36 cellular contexts compared by ENCODE assay signal in the genomic region with DNA sequence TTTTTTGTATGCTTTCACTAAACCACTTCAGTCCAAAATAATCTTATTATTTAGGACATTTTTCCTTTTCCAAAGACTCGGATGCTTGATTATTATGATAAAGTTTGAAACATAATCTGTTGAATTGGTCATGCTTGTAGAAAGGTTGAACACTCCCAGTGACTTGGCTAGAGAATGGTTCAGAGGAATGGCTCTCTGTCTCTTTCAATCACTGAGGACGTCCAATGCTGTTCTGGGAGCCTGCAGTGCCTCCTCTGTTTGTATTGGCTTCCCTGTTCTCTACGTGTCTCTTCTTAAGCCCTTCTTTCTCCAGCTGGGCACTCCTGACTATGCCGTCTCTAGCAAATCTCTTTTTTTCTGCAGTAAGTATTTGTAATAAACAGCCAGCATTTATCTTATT.
"Had no signal": no experiment of that assay in that cellular context is flagged by ENCODE, and none has a peak within 500 bp of the region (broad histone marks: within the 10 kb centered on the region; RNA-seq: fewer than 3 reads in every experiment).

No MANE protein-coding gene starts in this region.

- H3K9me3 ChIP-seq: adrenal gland, ascending aorta had no signal

- H3K27me3 Mint-ChIP-seq: activated B cell treated with CpG ODN at 0.5 μM for 24 hours; activated naive CD4-positive, alpha-beta T cell treated with anti-CD3 and anti-CD28 coated beads, Interleukin-2, amount 10 ng/mL, durations not matched to agents 7 days and 5 days; activated naive CD8-positive, alpha-beta T cell; activated naive CD8-positive, alpha-beta T cell treated with anti-CD3 and anti-CD28 coated beads, Interleukin-2, amount 10 ng/mL, durations not matched to agents 7 days and 5 days; activated naive CD8-positive, alpha-beta T cell treated with anti-CD3 and anti-CD28 coated beads, Interleukin-2, amount 50 U/mL, for 24 hours had no signal

- DNase-seq: activated B cell treated with CpG ODN at 0.5 μM for 24 hours; activated CD4-positive, alpha-beta memory T cell treated with anti-CD3 and anti-CD28 coated beads, Interleukin-2, amount 10 ng/mL, durations not matched to agents 7 days and 5 days; activated CD4-positive, alpha-beta T cell treated with anti-CD3 and anti-CD28 coated beads for 1 hour; activated CD4-positive, alpha-beta T cell treated with anti-CD3 and anti-CD28 coated beads for 36 hours; activated CD4-positive, alpha-beta T cell treated with anti-CD3 and anti-CD28 coated beads for 48 hours; activated CD4-positive, alpha-beta T cell treated with anti-CD3 and anti-CD28 coated beads, Interleukin-2, amount 10 ng/mL, durations not matched to agents 7 days and 5 days; activated CD4-positive, alpha-beta T cell treated with anti-CD3 and anti-CD28 coated beads, Interleukin-2, amount 50 U/mL, for 48 hours; activated CD8-positive, alpha-beta memory T cell treated with anti-CD3 and anti-CD28 coated beads for 24 hours; activated CD8-positive, alpha-beta memory T cell treated with anti-CD3 and anti-CD28 coated beads, Interleukin-2, amount 10 ng/mL, durations not matched to agents 7 days and 5 days; activated CD8-positive, alpha-beta memory T cell treated with anti-CD3 and anti-CD28 coated beads, Interleukin-2, amount 50 U/mL, for 48 hours; activated CD8-positive, alpha-beta T cell treated with anti-CD3 and anti-CD28 coated beads, Interleukin-2, amount 10 ng/mL, durations not matched to agents 7 days and 5 days; activated effector memory CD4-positive, alpha-beta T cell treated with Interleukin-2 at 50 U/mL for 16 hours; activated gamma-delta T cell; activated naive CD4-positive, alpha-beta T cell treated with anti-CD3 and anti-CD28 coated beads, Interleukin-2, amount 10 ng/mL, durations not matched to agents 7 days and 5 days; activated naive CD4-positive, alpha-beta T cell treated with Interleukin-2 at 50 U/mL for 16 hours; activated naive CD8-positive, alpha-beta T cell treated with anti-CD3 and anti-CD28 coated beads, Interleukin-2, amount 10 ng/mL, durations not matched to agents 7 days and 5 days; activated naive CD8-positive, alpha-beta T cell treated with anti-CD3 and anti-CD28 coated beads, Interleukin-2, amount 50 U/mL, for 24 hours; activated T-cell treated with anti-CD3 and anti-CD28 coated beads, Interleukin-2, amount 50 U/mL, for 24 hours; activated T-cell treated with anti-CD3 and anti-CD28 coated beads, Interleukin-2, amount 50 U/mL, for 48 hours; adrenal gland; amniotic stem cell; caudate nucleus; cerebellar nuclear complex; T-helper 1 cell; T-helper 2 cell; T-helper 9 cell had no signal

- H3K36me3 Mint-ChIP-seq: activated CD8-positive, alpha-beta memory T cell treated with anti-CD3 and anti-CD28 coated beads, Interleukin-2, amount 10 ng/mL, durations not matched to agents 7 days and 5 days; activated naive CD4-positive, alpha-beta T cell treated with anti-CD3 and anti-CD28 coated beads, Interleukin-2, amount 10 ng/mL, durations not matched to agents 7 days and 5 days; activated naive CD4-positive, alpha-beta T cell treated with anti-CD3 and anti-CD28 coated beads, Interleukin-2, amount 50 U/mL, for 24 hours; activated naive CD8-positive, alpha-beta T cell; activated naive CD8-positive, alpha-beta T cell treated with anti-CD3 and anti-CD28 coated beads, Interleukin-2, amount 10 ng/mL, durations not matched to agents 7 days and 5 days; brain had no signal

- H3K4me1 Mint-ChIP-seq: activated B cell treated with CpG ODN at 0.5 μM for 24 hours; activated CD4-positive, alpha-beta memory T cell treated with anti-CD3 and anti-CD28 coated beads, Interleukin-2, amount 10 ng/mL, durations not matched to agents 7 days and 5 days; activated CD4-positive, alpha-beta T cell treated with anti-CD3 and anti-CD28 coated beads for 36 hours; activated CD4-positive, alpha-beta T cell treated with anti-CD3 and anti-CD28 coated beads, Interleukin-2, amount 10 ng/mL, durations not matched to agents 7 days and 5 days; activated CD8-positive, alpha-beta memory T cell treated with anti-CD3 and anti-CD28 coated beads, Interleukin-2, amount 10 ng/mL, durations not matched to agents 7 days and 5 days; activated naive CD4-positive, alpha-beta T cell treated with anti-CD3 and anti-CD28 coated beads, Interleukin-2, amount 10 ng/mL, durations not matched to agents 7 days and 5 days; activated naive CD4-positive, alpha-beta T cell treated with anti-CD3 and anti-CD28 coated beads, Interleukin-2, amount 50 U/mL, for 24 hours; activated naive CD8-positive, alpha-beta T cell treated with anti-CD3 and anti-CD28 coated beads, Interleukin-2, amount 10 ng/mL, durations not matched to agents 7 days and 5 days; activated naive CD8-positive, alpha-beta T cell treated with anti-CD3 and anti-CD28 coated beads, Interleukin-2, amount 50 U/mL, for 24 hours; brain; central memory CD8-positive, alpha-beta T cell had no signal

- H3K27me3 ChIP-seq: adrenal gland, ascending aorta had no signal

- H3K36me3 ChIP-seq: adrenal gland, ascending aorta, cardiac muscle cell had no signal

- H3K27ac ChIP-seq: adrenal gland, ascending aorta, cardiac muscle cell, VCaP had no signal

- H3K9me3 Mint-ChIP-seq: activated B cell treated with CpG ODN at 0.5 μM for 24 hours; activated CD4-positive, alpha-beta memory T cell treated with anti-CD3 and anti-CD28 coated beads, Interleukin-2, amount 10 ng/mL, durations not matched to agents 7 days and 5 days; activated CD4-positive, alpha-beta T cell treated with anti-CD3 and anti-CD28 coated beads, Interleukin-2, amount 10 ng/mL, durations not matched to agents 7 days and 5 days; activated naive CD4-positive, alpha-beta T cell treated with anti-CD3 and anti-CD28 coated beads, Interleukin-2, amount 10 ng/mL, durations not matched to agents 7 days and 5 days; activated naive CD4-positive, alpha-beta T cell treated with anti-CD3 and anti-CD28 coated beads, Interleukin-2, amount 50 U/mL, for 24 hours; activated naive CD8-positive, alpha-beta T cell treated with anti-CD3 and anti-CD28 coated beads, Interleukin-2, amount 10 ng/mL, durations not matched to agents 7 days and 5 days; activated naive CD8-positive, alpha-beta T cell treated with anti-CD3 and anti-CD28 coated beads, Interleukin-2, amount 50 U/mL, for 24 hours; activated T-cell treated with anti-CD3 and anti-CD28 coated beads, Interleukin-2, amount 50 U/mL, for 24 hours; activated T-helper 2 cell treated with anti-CD3 and anti-CD28 coated beads, Interferon-gamma antibody, Interleukin-2, Interleukin-4, amounts not matched to agents 10 μg/mL and 5 μg/mL and 100 μg/mL, durations not matched to agents 14 hours and 24 hours and 36 hours; central memory CD8-positive, alpha-beta T cell; T-helper 1 cell treated with Interleukin-12 subunit alpha and Interleukin-12 subunit beta and Interleukin-4 antibody, amounts not matched to agents 30 μg/mL and 1 μg/mL, for 36 hours; T-helper 2 cell treated with Interferon-gamma antibody and Interleukin-4, amounts not matched to agents 5 μg/mL and 100 μg/mL, for 36 hours had no signal

- H3K27ac Mint-ChIP-seq: activated B cell treated with CpG ODN at 0.5 μM for 24 hours; activated CD4-positive, alpha-beta memory T cell treated with anti-CD3 and anti-CD28 coated beads, Interleukin-2, amount 10 ng/mL, durations not matched to agents 7 days and 5 days; activated CD4-positive, alpha-beta T cell treated with anti-CD3 and anti-CD28 coated beads for 36 hours; activated CD4-positive, alpha-beta T cell treated with anti-CD3 and anti-CD28 coated beads, Interleukin-2, amount 10 ng/mL, durations not matched to agents 7 days and 5 days; activated CD8-positive, alpha-beta memory T cell treated with anti-CD3 and anti-CD28 coated beads, Interleukin-2, amount 10 ng/mL, durations not matched to agents 7 days and 5 days; activated CD8-positive, alpha-beta T cell treated with anti-CD3 and anti-CD28 coated beads, Interleukin-2, amount 10 ng/mL, durations not matched to agents 7 days and 5 days; activated naive CD4-positive, alpha-beta T cell treated with anti-CD3 and anti-CD28 coated beads, Interleukin-2, amount 10 ng/mL, durations not matched to agents 7 days and 5 days; activated naive CD4-positive, alpha-beta T cell treated with anti-CD3 and anti-CD28 coated beads, Interleukin-2, amount 50 U/mL, for 24 hours; activated naive CD8-positive, alpha-beta T cell; activated naive CD8-positive, alpha-beta T cell treated with anti-CD3 and anti-CD28 coated beads, Interleukin-2, amount 10 ng/mL, durations not matched to agents 7 days and 5 days; activated naive CD8-positive, alpha-beta T cell treated with anti-CD3 and anti-CD28 coated beads, Interleukin-2, amount 50 U/mL, for 24 hours; activated T-cell treated with anti-CD3 and anti-CD28 coated beads, Interleukin-2, amount 50 U/mL, for 24 hours; activated T-helper 2 cell treated with anti-CD3 and anti-CD28 coated beads, Interferon-gamma antibody, Interleukin-2, Interleukin-4, amounts not matched to agents 10 μg/mL and 5 μg/mL and 100 μg/mL, durations not matched to agents 14 hours and 24 hours and 36 hours; brain; T-helper 1 cell treated with Interleukin-12 subunit alpha and Interleukin-12 subunit beta and Interleukin-4 antibody, amounts not matched to agents 30 μg/mL and 1 μg/mL, for 36 hours; T-helper 2 cell treated with Interferon-gamma antibody and Interleukin-4, amounts not matched to agents 5 μg/mL and 100 μg/mL, for 36 hours had no signal

- ATAC-seq: activated CD4-positive, alpha-beta T cell treated with anti-CD3 and anti-CD28 coated beads for 36 hours; activated CD8-positive, alpha-beta memory T cell treated with anti-CD3 and anti-CD28 coated beads, Interleukin-2, amount 10 ng/mL, durations not matched to agents 7 days and 5 days; activated CD8-positive, alpha-beta T cell treated with anti-CD3 and anti-CD28 coated beads, Interleukin-2, amount 10 ng/mL, durations not matched to agents 7 days and 5 days; activated naive CD8-positive, alpha-beta T cell treated with anti-CD3 and anti-CD28 coated beads, Interleukin-2, amount 50 U/mL, for 24 hours had no signal

- H3K4me3 ChIP-seq: adrenal gland, ascending aorta, cardiac muscle cell had no signal

- H3K4me1 ChIP-seq: adrenal gland, ascending aorta had no signal

- H3K4me3 Mint-ChIP-seq: activated B cell treated with CpG ODN at 0.5 μM for 24 hours; activated CD4-positive, alpha-beta memory T cell treated with anti-CD3 and anti-CD28 coated beads, Interleukin-2, amount 10 ng/mL, durations not matched to agents 7 days and 5 days; activated CD4-positive, alpha-beta T cell treated with anti-CD3 and anti-CD28 coated beads for 36 hours; activated CD4-positive, alpha-beta T cell treated with anti-CD3 and anti-CD28 coated beads, Interleukin-2, amount 10 ng/mL, durations not matched to agents 7 days and 5 days; activated CD8-positive, alpha-beta memory T cell treated with anti-CD3 and anti-CD28 coated beads, Interleukin-2, amount 10 ng/mL, durations not matched to agents 7 days and 5 days; activated CD8-positive, alpha-beta T cell treated with anti-CD3 and anti-CD28 coated beads, Interleukin-2, amount 10 ng/mL, durations not matched to agents 7 days and 5 days; activated naive CD4-positive, alpha-beta T cell treated with anti-CD3 and anti-CD28 coated beads, Interleukin-2, amount 10 ng/mL, durations not matched to agents 7 days and 5 days; activated naive CD4-positive, alpha-beta T cell treated with anti-CD3 and anti-CD28 coated beads, Interleukin-2, amount 50 U/mL, for 24 hours; activated naive CD8-positive, alpha-beta T cell; activated naive CD8-positive, alpha-beta T cell treated with anti-CD3 and anti-CD28 coated beads, Interleukin-2, amount 10 ng/mL, durations not matched to agents 7 days and 5 days; activated naive CD8-positive, alpha-beta T cell treated with anti-CD3 and anti-CD28 coated beads, Interleukin-2, amount 50 U/mL, for 24 hours; activated T-cell treated with anti-CD3 and anti-CD28 coated beads, Interleukin-2, amount 50 U/mL, for 24 hours; brain; central memory CD8-positive, alpha-beta T cell; T-helper 1 cell treated with Interleukin-12 subunit alpha and Interleukin-12 subunit beta and Interleukin-4 antibody, amounts not matched to agents 30 μg/mL and 1 μg/mL, for 36 hours; T-helper 2 cell treated with Interferon-gamma antibody and Interleukin-4, amounts not matched to agents 5 μg/mL and 100 μg/mL, for 36 hours had no signal
